8 cellular contexts compared by ENCODE assay signal in genomic region chr19:1672038-1672768, GRCh38.
A peak's percentile ranks its signal among the peaks of the same experiment; 100 is the strongest.
DNase-seq lines count a peak whose midpoint lies in the region; ATAC-seq and TF ChIP-seq lines count a peak whose summit lies in the region.

No MANE protein-coding gene starts in this region.

- TF ChIP-seq CTCF in GM12865 (IDR thresholded peaks at IDR 0.05; ENCODE audit: insufficient read depth, low read depth, low read length, missing control alignments) = peak; percentile 67

- no peak overlapping the region for H3K27ac ChIP-seq in rectal smooth muscle tissue (ENCODE audit: low read depth, low read length)

- ATAC-seq in HG03571 (IDR thresholded peaks at IDR 0.05; ENCODE audit: unreplicated experiment) (no peak), HG03097 (IDR thresholded peaks at IDR 0.05; ENCODE audit: low FRiP score, unreplicated experiment) (no peak)

- H3K4me3 ChIP-seq in GM12865 (ENCODE audit: low read depth, low read length) = peak overlapping the region; percentile 46
- H3K4me3 ChIP-seq in rectal smooth muscle tissue (ENCODE audit: low read length) = peak overlapping the region; percentile 46

- peaks cover 38% of the 10 kb centered on the region for H3K27me3 ChIP-seq in rectal smooth muscle tissue (ENCODE audit: control insufficient read depth, insufficient read depth, low read length)

- no peak overlapping the region for H3K9ac ChIP-seq in rectal smooth muscle tissue (ENCODE audit: low read length)

- H3K36me3 ChIP-seq in rectal smooth muscle tissue (ENCODE audit: control insufficient read depth, insufficient read depth, low read length) = no peaks in the 10 kb centered on the region

- H3K4me1 ChIP-seq in rectal smooth muscle tissue (ENCODE audit: control insufficient read depth, insufficient read depth, low read length) = no peaks in the 10 kb centered on the region

- DNase-seq in GM12865 (ENCODE audit: low read depth) (peak; percentile 68), NCI-H226 (peak; percentile 18), activated T-helper 1 cell treated with Interleukin-2 at 50 U/mL for 16 hours (ENCODE audit: low read depth) (peak; percentile 40), fibroblast of the conjunctiva (ENCODE audit: low read depth) (peak; percentile 13), NCI-H524 treated with DMSO at 0.1 percent for 48 hours (lab: John Stamatoyannopoulos, UW) (no peak)
